In the genomic region with DNA sequence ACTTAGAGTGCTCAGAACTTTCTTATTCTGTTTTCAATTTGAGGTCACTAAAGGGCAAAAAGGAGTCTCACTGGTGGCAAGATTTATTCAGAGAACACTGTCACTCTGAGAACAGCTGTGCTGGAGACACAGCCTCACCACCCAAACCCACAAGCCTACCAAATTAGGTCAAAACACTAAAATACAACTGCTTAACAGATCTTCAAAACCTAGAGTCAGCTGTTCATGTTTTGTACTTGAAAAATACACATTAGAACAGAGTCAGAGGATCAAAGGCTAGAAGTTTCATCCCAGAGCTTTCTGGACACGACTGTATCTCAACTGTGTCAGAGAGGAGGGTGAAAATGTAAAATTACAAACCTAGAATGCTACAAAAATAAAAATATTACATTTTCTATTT, we compare ENCODE assay signal across 8 cellular contexts.
A peak's percentile ranks its signal among the peaks of the same experiment; 100 is the strongest.
DNase-seq lines count a peak whose midpoint lies in the region; ATAC-seq, FAIRE-seq and TF ChIP-seq lines count a peak whose summit lies in the region.

No MANE protein-coding gene starts in this region.

- no peaks in the 10 kb centered on the region for H3K36me3 Mint-ChIP-seq in Caco-2 (ENCODE audit: insufficient read depth, unreplicated experiment)

- no TSS peak for BruUV-seq in Caco-2 (replicated peaks; lab: Mats Ljungman, UMichigan)

- in situ Hi-C loops in KBM-7 (cut with MboI; ENCODE audit: low pct_unique_long_range_greater_than_20kb, low sequenced_read_pairs): no loop called here

- peaks cover 11% of the 10 kb centered on the region for H3K9me3 Mint-ChIP-seq in Caco-2 (ENCODE audit: unreplicated experiment)

- POLR2A ChIA-PET in Caco-2 (lab: Charles Lee): no interaction called here

- FAIRE-seq in frontal cortex (lab: Jason Lieb, UNC): no peak

- ATAC-seq in GM21367 (IDR thresholded peaks at IDR 0.05; ENCODE audit: unreplicated experiment) (peak; percentile 81), HG03520 (IDR thresholded peaks at IDR 0.05; ENCODE audit: unreplicated experiment) (peak; percentile 73), lower lobe of right lung (peak; percentile 28 to 61)

- CTCF ChIA-PET in Caco-2 (lab: Charles Lee): interaction anchor here (0.6 kb wide), 1 partner anchor 340 kb away, joined by 3 read pairs; no protein-coding TSS in a partner anchor

- DNase-seq in GM12865 (ENCODE audit: low read depth): peak; percentile 94
- no peak for DNase-seq in lower lobe of right lung
- DNase-seq in frontal cortex (ENCODE audit: low spot score in 2 of 2): no peak
- DNase-seq in KBM-7: no peak
- no peak for DNase-seq in NCI-H187 treated with DMSO at 0.1 percent for 48 hours (lab: John Stamatoyannopoulos, UW)
- no peak for DNase-seq in Caco-2

- peaks cover 4% of the 10 kb centered on the region for H3K4me1 Mint-ChIP-seq in Caco-2 (ENCODE audit: low read depth, unreplicated experiment)

- peaks cover 5% of the 10 kb centered on the region for H3K4me1 ChIP-seq in lower lobe of right lung
- peaks cover 5% of the 10 kb centered on the region; the same call in 1 of the 2 replicates for H3K4me1 ChIP-seq in Caco-2

- no peaks in the 10 kb centered on the region for H3K27me3 Mint-ChIP-seq in Caco-2 (ENCODE audit: insufficient read depth, unreplicated experiment)

- H3K27me3 ChIP-seq in lower lobe of right lung (ENCODE audit: low read depth): no peaks in the 10 kb centered on the region
- no peaks in the 10 kb centered on the region for H3K27me3 ChIP-seq in Caco-2 (replicated peaks; ENCODE audit: control insufficient read depth, insufficient read depth, low read length)

- intact Hi-C loops in lower lobe of right lung (cut with DNase I): no loop called here
- intact Hi-C loops in Caco-2 (cut with micrococcal nuclease; ENCODE audit: unreplicated experiment): no loop called here

- no peak overlapping the region for H3K27ac Mint-ChIP-seq in Caco-2 (ENCODE audit: unreplicated experiment)

- peak overlapping the region; percentile 43 for H3K27ac ChIP-seq in lower lobe of right lung

- H3K4me3 ChIP-seq in GM12865 (ENCODE audit: low read depth, low read length) (no peak overlapping the region; the same call in 1 of the 2 replicates), lower lobe of right lung (no peak overlapping the region), Caco-2 (ENCODE audit: low read depth, low read length) (no peak overlapping the region)

- no peak overlapping the region for H3K4me3 Mint-ChIP-seq in Caco-2 (ENCODE audit: unreplicated experiment)

- H3K9me3 ChIP-seq in lower lobe of right lung: no peaks in the 10 kb centered on the region
- peaks cover 3% of the 10 kb centered on the region; the same call in 1 of the 2 replicates for H3K9me3 ChIP-seq in Caco-2

- no peak for TF ChIP-seq CTCF in GM12865 (IDR thresholded peaks at IDR 0.05; ENCODE audit: insufficient read depth, low read depth, low read length, missing control alignments)
- no peak for TF ChIP-seq CTCF in lower lobe of right lung (IDR thresholded peaks at IDR 0.05)
- no peak for TF ChIP-seq CTCF in Caco-2 (IDR thresholded peaks at IDR 0.05; ENCODE audit: insufficient read depth in 1 of 2, low read depth in 1 of 2, low read length in 1 of 2, severe bottlenecking in 1 of 2, unreplicated experiment in 1 of 2)

- no peaks in the 10 kb centered on the region for H3K36me3 ChIP-seq in lower lobe of right lung
- no peaks in the 10 kb centered on the region for H3K36me3 ChIP-seq in Caco-2 (ENCODE audit: control insufficient read depth, insufficient read depth, low read length)
